ENCODE assay signal across 1 cellular context in genomic region chr15:55256281-55257013, GRCh38.
TF ChIP-seq lines count a peak whose summit lies in the region.

No MANE protein-coding gene starts in this region.

TF ChIP-seq in K562, 482 proteins besides CTCF, POLR2A, EP300 and RAD21 (continued from another document):
- TF ChIP-seq NR2C2 (CRISPR knock-in tag; IDR thresholded peaks at IDR 0.05) (peak; percentile 54; the same call in 1 of the 2 replicates), NR2C2 (tag; IDR thresholded peaks at IDR 0.05) (peak; percentile 66), ZNF77 (CRISPR knock-in tag; IDR thresholded peaks at IDR 0.05) (no peak)
